Comparison of ENCODE assay signal across 18 cellular contexts in genomic region chr1:213286235-213286634, GRCh38.
DNase-seq lines count a peak whose midpoint lies in the region; ATAC-seq and TF ChIP-seq lines count a peak whose summit lies in the region.
"Had no signal": no experiment of that assay in that cellular context is flagged by ENCODE, and none has a peak within 500 bp of the region (broad histone marks: within the 10 kb centered on the region; RNA-seq: fewer than 3 reads in every experiment).

No MANE protein-coding gene starts in this region.

- no peaks in the 10 kb centered on the region for H3K36me3 Mint-ChIP-seq in neural progenitor cell

- peaks cover 3% of the 10 kb centered on the region for H3K4me1 Mint-ChIP-seq in neural progenitor cell
- H3K4me1 Mint-ChIP-seq: activated T-helper 17 cell treated with anti-CD3 and anti-CD28 coated beads, Interleukin-2, amount 50 U/mL, for 72 hours; CD4-positive, alpha-beta memory T cell had no signal

- no peak overlapping the region for H3K27ac Mint-ChIP-seq in neural progenitor cell
- H3K27ac Mint-ChIP-seq: activated CD8-positive, alpha-beta T cell treated with anti-CD3 and anti-CD28 coated beads for 36 hours; activated T-helper 17 cell treated with anti-CD3 and anti-CD28 coated beads, Interleukin-2, amount 50 U/mL, for 72 hours; CD4-positive, alpha-beta memory T cell had no signal

- no peak overlapping the region for H2AFZ ChIP-seq in neural progenitor cell (replicated peaks)

- no peaks in the 10 kb centered on the region for H3K9me3 Mint-ChIP-seq in neural progenitor cell
- H3K9me3 Mint-ChIP-seq: activated T-helper 17 cell treated with anti-CD3 and anti-CD28 coated beads, Interleukin-2, amount 50 U/mL, for 72 hours had no signal

- H3F3A ChIP-seq in neural progenitor cell (ENCODE audit: low read depth): peaks cover 11% of the 10 kb centered on the region

- no peak overlapping the region for H3K4me3 ChIP-seq in GM12864 (ENCODE audit: low read depth, low read length)
- H3K4me3 ChIP-seq in LNCaP clone FGC (ENCODE audit: low read depth, low read length): no peak overlapping the region
- H3K4me3 ChIP-seq in brain microvascular endothelial cell (ENCODE audit: low read depth, low read length): no peak overlapping the region
- no peak overlapping the region for H3K4me3 ChIP-seq in neural progenitor cell
- no peak overlapping the region for H3K4me3 ChIP-seq in upper lobe of right lung
- H3K4me3 ChIP-seq: colonic mucosa, prostate gland, SK-N-MC had no signal

- no peak overlapping the region for H3K9ac ChIP-seq in neural progenitor cell

- H3K4me2 ChIP-seq in neural progenitor cell: no peak overlapping the region

- H4K20me1 ChIP-seq in neural progenitor cell (ENCODE audit: low read depth): no peaks in the 10 kb centered on the region

- peak; percentile 29 for TF ChIP-seq CTCF in GM12864 (IDR thresholded peaks at IDR 0.05; ENCODE audit: low read depth, low read length, missing control alignments)
- peak; percentile 40 for TF ChIP-seq CTCF in LNCaP clone FGC (IDR thresholded peaks at IDR 0.05; ENCODE audit: control insufficient read depth, extremely low read depth, insufficient read depth)
- TF ChIP-seq CTCF in brain microvascular endothelial cell (IDR thresholded peaks at IDR 0.05; ENCODE audit: low read depth, low read length, missing control alignments): peak; percentile 50
- TF ChIP-seq CTCF in neural progenitor cell (IDR thresholded peaks at IDR 0.05): peak; percentile 36
- no peak for TF ChIP-seq CTCF in omental fat pad (IDR thresholded peaks at IDR 0.05)
- TF ChIP-seq CTCF in upper lobe of right lung (IDR thresholded peaks at IDR 0.05): no peak

- H3K27me3 ChIP-seq in brain microvascular endothelial cell (replicated peaks) (no peaks in the 10 kb centered on the region), neural progenitor cell (no peaks in the 10 kb centered on the region), upper lobe of right lung (no peaks in the 10 kb centered on the region)
- H3K27me3 ChIP-seq: colonic mucosa had no signal

- no peak overlapping the region for H3K4me3 Mint-ChIP-seq in neural progenitor cell
- H3K4me3 Mint-ChIP-seq: activated CD8-positive, alpha-beta T cell treated with anti-CD3 and anti-CD28 coated beads for 36 hours; activated T-helper 17 cell treated with anti-CD3 and anti-CD28 coated beads, Interleukin-2, amount 50 U/mL, for 72 hours; CD4-positive, alpha-beta memory T cell had no signal

- H3K9me3 ChIP-seq in neural progenitor cell (ENCODE audit: low read depth): no peaks in the 10 kb centered on the region
- no peaks in the 10 kb centered on the region for H3K9me3 ChIP-seq in upper lobe of right lung
- H3K9me3 ChIP-seq: colonic mucosa, prostate gland had no signal

- ATAC-seq in HG02884 (IDR thresholded peaks at IDR 0.05; ENCODE audit: unreplicated experiment) (no peak), omental fat pad (ENCODE audit: low FRiP score) (no peak), upper lobe of right lung (no peak)
- ATAC-seq: activated CD8-positive, alpha-beta T cell treated with anti-CD3 and anti-CD28 coated beads for 36 hours; activated T-helper 17 cell treated with anti-CD3 and anti-CD28 coated beads, Interleukin-2, amount 50 U/mL, for 72 hours; left colon had no signal

- in situ Hi-C loops in brain microvascular endothelial cell (cut with HindIII; ENCODE audit: low pct_ligation_motif_present, low sequenced_read_pairs): no loop called here

- DNase-seq in GM12864 (ENCODE audit: low read depth) (no peak), LNCaP clone FGC (ENCODE audit: low read depth) (no peak), brain microvascular endothelial cell (no peak), neural progenitor cell (ENCODE audit: low spot score) (no peak), omental fat pad (ENCODE audit: low spot score) (no peak), activated T-cell treated with anti-CD3 and anti-CD28 coated beads for 4 hours (no peak), upper lobe of right lung (no peak)
- DNase-seq: activated CD8-positive, alpha-beta T cell treated with anti-CD3 and anti-CD28 coated beads for 36 hours; CD4-positive, alpha-beta memory T cell; colonic mucosa; GDM1; hippocampal formation; left colon; NCI-H345 had no signal

- H3K4me1 ChIP-seq in neural progenitor cell: peaks cover 17% of the 10 kb centered on the region
- H3K4me1 ChIP-seq in upper lobe of right lung: no peaks in the 10 kb centered on the region
- H3K4me1 ChIP-seq: colonic mucosa, prostate gland had no signal

- no peaks in the 10 kb centered on the region for H3K27me3 Mint-ChIP-seq in neural progenitor cell (ENCODE audit: insufficient read depth, low read depth)
- H3K27me3 Mint-ChIP-seq: activated CD8-positive, alpha-beta T cell treated with anti-CD3 and anti-CD28 coated beads for 36 hours; activated T-helper 17 cell treated with anti-CD3 and anti-CD28 coated beads, Interleukin-2, amount 50 U/mL, for 72 hours; CD4-positive, alpha-beta memory T cell had no signal

- no peaks in the 10 kb centered on the region for H3K79me2 ChIP-seq in neural progenitor cell (ENCODE audit: low read depth)

- intact Hi-C loops in upper lobe of right lung (cut with DNase I): no loop called here

- H3K36me3 ChIP-seq in brain microvascular endothelial cell (replicated peaks) (no peaks in the 10 kb centered on the region), neural progenitor cell (no peaks in the 10 kb centered on the region), upper lobe of right lung (no peaks in the 10 kb centered on the region)
- H3K36me3 ChIP-seq: colonic mucosa, prostate gland had no signal

- H3K27ac ChIP-seq in brain microvascular endothelial cell (no peak overlapping the region), neural progenitor cell (no peak overlapping the region), upper lobe of right lung (no peak overlapping the region)
- H3K27ac ChIP-seq: colonic mucosa, prostate gland, SK-N-MC had no signal

Comparison
In these comparisons a context has a peak if more than half of its experiments do, and no peak if none do; other contexts are left out.
1. CTCF ChIP-seq: peak in GM12864 (single experiment), LNCaP clone FGC (single experiment), brain microvascular endothelial cell (single experiment) and neural progenitor cell (single experiment); none in omental fat pad (0 of 3) and upper lobe of right lung (single experiment).